In genomic region chr9:96540106-96540505, GRCh38 we compare ENCODE assay signal across 10 cellular contexts.
"Had no signal": no experiment of that assay in that cellular context is flagged by ENCODE, and none has a peak within 500 bp of the region (broad histone marks: within the 10 kb centered on the region; RNA-seq: fewer than 3 reads in every experiment).

No MANE protein-coding gene starts in this region.

- H3K36me3 ChIP-seq: HAP-1 had no signal

- H3K4me3 ChIP-seq: GM23248, GM23338, HAP-1 had no signal

- H3K4me1 ChIP-seq: HAP-1 had no signal

- DNase-seq: GM23248, GOT3, H7, H9, HCEC 1CT, HFFc6 had no signal

- H3K27ac ChIP-seq: GM23248 had no signal

- H3K4me2 ChIP-seq: GM23338 had no signal

- FAIRE-seq: H1 had no signal

- ATAC-seq: GM23338, HCT116 had no signal

- H3K9me3 ChIP-seq: HAP-1 had no signal

- H2AFZ ChIP-seq: GM23248, GM23338 had no signal

- H3K9ac ChIP-seq: GM23248 had no signal
